ENCODE assay signal across 33 cellular contexts in genomic region chr21:30199989-30200388, GRCh38. TPM values are rescaled to one million over a fixed set of nuclear protein-coding genes. Genes with fewer than 3 reads are reported as not detected.
"Had no signal": no experiment of that assay in that cellular context is flagged by ENCODE, and none has a peak within 500 bp of the region (broad histone marks: within the 10 kb centered on the region; RNA-seq: fewer than 3 reads in every experiment).

No MANE protein-coding gene starts in this region.

- H3K4me1 ChIP-seq: ascending aorta had no signal

- H3K9me3 ChIP-seq: ascending aorta had no signal

- ATAC-seq: activated CD8-positive, alpha-beta T cell treated with anti-CD3 and anti-CD28 coated beads for 36 hours; activated naive CD8-positive, alpha-beta T cell treated with anti-CD3 and anti-CD28 coated beads, Interleukin-2, amount 50 U/mL, for 24 hours; activated T-cell treated with anti-CD3 and anti-CD28 coated beads, Interleukin-2, amount 50 U/mL, for 4 hours; activated T-cell treated with anti-CD3 and anti-CD28 coated beads, Interleukin-2, amount 50 U/mL, for 72 hours; activated T-helper 17 cell treated with anti-CD3 and anti-CD28 coated beads, Interleukin-2, amount 50 U/mL, for 72 hours had no signal

- H3K4me3 ChIP-seq: ascending aorta, cardiac muscle cell had no signal

- H3K36me3 ChIP-seq: ascending aorta, cardiac muscle cell had no signal

- DNase-seq: activated B cell treated with CpG ODN at 0.5 μM for 24 hours; activated CD4-positive, alpha-beta memory T cell treated with anti-CD3 and anti-CD28 coated beads for 36 hours; activated CD4-positive, alpha-beta T cell treated with anti-CD3 and anti-CD28 coated beads for 4 hours; activated CD4-positive, alpha-beta T cell treated with anti-CD3 and anti-CD28 coated beads, Interleukin-2, amount 10 ng/mL, durations not matched to agents 24 days and 14 days; activated CD4-positive, alpha-beta T cell treated with anti-CD3 and anti-CD28 coated beads, Interleukin-2, amount 50 U/mL, for 1 hour; activated CD4-positive, alpha-beta T cell treated with anti-CD3 and anti-CD28 coated beads, Interleukin-2, amount 50 U/mL, for 4 hours; activated CD4-positive, CD25-positive, alpha-beta regulatory T cell treated with anti-CD3 and anti-CD28 coated beads, Interleukin-2, amount 50 U/mL, for 72 hours; activated CD8-positive, alpha-beta memory T cell treated with anti-CD3 and anti-CD28 coated beads, Interleukin-2, amount 50 U/mL, for 4 hours; activated CD8-positive, alpha-beta T cell treated with anti-CD3 and anti-CD28 coated beads for 36 hours; activated effector memory CD4-positive, alpha-beta T cell treated with Interleukin-2 at 50 U/mL for 16 hours; activated gamma-delta T cell; activated naive CD4-positive, alpha-beta T cell treated with anti-CD3 and anti-CD28 coated beads, Interleukin-2, amount 10 ng/mL, durations not matched to agents 7 days and 5 days; activated naive CD4-positive, alpha-beta T cell treated with Interleukin-2 at 50 U/mL for 16 hours; activated naive CD8-positive, alpha-beta T cell treated with anti-CD3 and anti-CD28 coated beads, Interleukin-2, amount 10 ng/mL, durations not matched to agents 7 days and 5 days; activated naive CD8-positive, alpha-beta T cell treated with anti-CD3 and anti-CD28 coated beads, Interleukin-2, amount 50 U/mL, for 24 hours; activated T-cell treated with anti-CD3 and anti-CD28 coated beads for 4 hours; activated T-cell treated with anti-CD3 and anti-CD28 coated beads, Interleukin-2, amount 50 U/mL, for 1 hour; activated T-cell treated with anti-CD3 and anti-CD28 coated beads, Interleukin-2, amount 50 U/mL, for 4 hours; activated T-cell treated with anti-CD3 and anti-CD28 coated beads, Interleukin-2, amount 50 U/mL, for 72 hours; amygdala; anterior cingulate cortex; caudate nucleus; cerebellar nuclear complex; T-helper 1 cell; T-helper 2 cell; T-helper 9 cell had no signal

- H3K27me3 ChIP-seq: ascending aorta had no signal

- H3K27ac ChIP-seq: ascending aorta, cardiac muscle cell, VCaP had no signal

RNA-seq across cellular contexts. Expression of gene CLDN8, which starts 15.9 kb away (rescaled TPM):
- total RNA-seq: activated B cell treated with CpG ODN at 0.5 μM for 24 hours; activated CD4-positive, alpha-beta memory T cell treated with anti-CD3 and anti-CD28 coated beads for 36 hours; activated CD4-positive, alpha-beta T cell treated with anti-CD3 and anti-CD28 coated beads, Interleukin-2, amount 10 ng/mL, durations not matched to agents 24 days and 14 days; activated CD8-positive, alpha-beta memory T cell treated with anti-CD3 and anti-CD28 coated beads for 36 hours; activated CD8-positive, alpha-beta T cell treated with anti-CD3 and anti-CD28 coated beads for 36 hours; activated naive CD8-positive, alpha-beta T cell treated with anti-CD3 and anti-CD28 coated beads, Interleukin-2, amount 10 ng/mL, durations not matched to agents 7 days and 5 days; activated T-cell treated with anti-CD3 and anti-CD28 coated beads, Interleukin-2, amount 50 U/mL, for 4 hours; activated T-cell treated with anti-CD3 and anti-CD28 coated beads, Interleukin-2, amount 50 U/mL, for 72 hours; activated T-helper 1 cell treated with anti-CD3 and anti-CD28 coated beads, Interleukin-12 subunit alpha, Interleukin-12 subunit beta, Interleukin-2, Interleukin-4 antibody, amounts not matched to agents 30 ng/mL and 10 ng/mL and 1 ng/mL, durations not matched to agents 14 hours and 24 hours and 36 hours; activated T-helper 17 cell treated with anti-CD3 and anti-CD28 coated beads, Interleukin-2, amount 50 U/mL, for 72 hours; ascending aorta; cardiac muscle cell had no signal

RNA-seq across cellular contexts. Expression of gene CLDN17, which starts 33.4 kb away (rescaled TPM):
- total RNA-seq: activated B cell treated with CpG ODN at 0.5 μM for 24 hours; activated CD4-positive, alpha-beta memory T cell treated with anti-CD3 and anti-CD28 coated beads for 36 hours; activated CD4-positive, alpha-beta T cell treated with anti-CD3 and anti-CD28 coated beads, Interleukin-2, amount 10 ng/mL, durations not matched to agents 24 days and 14 days; activated CD8-positive, alpha-beta memory T cell treated with anti-CD3 and anti-CD28 coated beads for 36 hours; activated CD8-positive, alpha-beta T cell treated with anti-CD3 and anti-CD28 coated beads for 36 hours; activated naive CD8-positive, alpha-beta T cell treated with anti-CD3 and anti-CD28 coated beads, Interleukin-2, amount 10 ng/mL, durations not matched to agents 7 days and 5 days; activated T-cell treated with anti-CD3 and anti-CD28 coated beads, Interleukin-2, amount 50 U/mL, for 4 hours; activated T-cell treated with anti-CD3 and anti-CD28 coated beads, Interleukin-2, amount 50 U/mL, for 72 hours; activated T-helper 1 cell treated with anti-CD3 and anti-CD28 coated beads, Interleukin-12 subunit alpha, Interleukin-12 subunit beta, Interleukin-2, Interleukin-4 antibody, amounts not matched to agents 30 ng/mL and 10 ng/mL and 1 ng/mL, durations not matched to agents 14 hours and 24 hours and 36 hours; activated T-helper 17 cell treated with anti-CD3 and anti-CD28 coated beads, Interleukin-2, amount 50 U/mL, for 72 hours; ascending aorta; bronchial epithelial cell; cardiac muscle cell had no signal
